ENCODE assay signal across 1 cellular context in genomic region chr7:100384623-100385372, GRCh38.
TF ChIP-seq lines count a peak whose summit lies in the region.

No MANE protein-coding gene starts in this region.

TF ChIP-seq in endothelial cell of umbilical vein, 7 proteins besides CTCF, POLR2A, EP300 and RAD21:
- no peak for TF ChIP-seq MYC (IDR thresholded peaks at IDR 0.05; ENCODE audit: low read depth, low read length)
- TF ChIP-seq, protein P1, sequence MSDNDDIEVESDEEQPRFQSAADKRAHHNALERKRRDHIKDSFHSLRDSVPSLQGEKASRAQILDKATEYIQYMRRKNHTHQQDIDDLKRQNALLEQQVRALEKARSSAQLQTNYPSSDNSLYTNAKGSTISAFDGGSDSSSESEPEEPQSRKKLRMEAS (IDR thresholded peaks at IDR 0.05; ENCODE audit: insufficient read depth, insufficient read length): no peak
- TF ChIP-seq POLR2AphosphoS5 (IDR thresholded peaks at IDR 0.05; ENCODE audit: insufficient read depth, low read depth, low read length): no peak
- TF ChIP-seq EZH2 (IDR thresholded peaks at IDR 0.05; ENCODE audit: borderline replicate concordance, low read depth, low read length, severe bottlenecking): no peak
- TF ChIP-seq JUN (IDR thresholded peaks at IDR 0.05; ENCODE audit: borderline replicate concordance, insufficient read depth, insufficient read length, low read depth): no peak
- TF ChIP-seq GATA2 (IDR thresholded peaks at IDR 0.05; ENCODE audit: insufficient read depth, insufficient read length, low read depth, low read length): no peak
- no peak for TF ChIP-seq FOS (IDR thresholded peaks at IDR 0.05; ENCODE audit: borderline replicate concordance, insufficient read depth, low read length)
